ENCODE assay signal across 14 cellular contexts in genomic region chr2:19982268-19982667, GRCh38. TPM values are rescaled to one million over a fixed set of nuclear protein-coding genes. Genes with fewer than 3 reads are reported as not detected.
DNase-seq lines count a peak whose midpoint lies in the region; ATAC-seq and TF ChIP-seq lines count a peak whose summit lies in the region.
"Had no signal": no experiment of that assay in that cellular context is flagged by ENCODE, and none has a peak within 500 bp of the region (broad histone marks: within the 10 kb centered on the region; RNA-seq: fewer than 3 reads in every experiment).

No MANE protein-coding gene starts in this region.

- H4K20me1 ChIP-seq in GM23248 (ENCODE audit: insufficient read depth): no peaks in the 10 kb centered on the region

- ATAC-seq in GM19463 (IDR thresholded peaks at IDR 0.05; ENCODE audit: unreplicated experiment): no peak
- ATAC-seq: CD8-positive, alpha-beta T cell had no signal

- DNase-seq in COLO829 (ENCODE audit: low spot score) (peak; percentile 11), GM23248 (peak; percentile 28), adipocyte (ENCODE audit: low read depth) (peak; percentile 16), fibroblast of the aortic adventitia (ENCODE audit: low read depth) (peak; percentile 3), breast epithelium (ENCODE audit: low spot score in 2 of 2) (no peak), vagina (ENCODE audit: extremely low spot score in 2 of 2) (no peak)
- DNase-seq: CD8-positive, alpha-beta T cell; H7; Kasumi-1; NCI-H1417; NCI-H2029 treated with DMSO at 0.1 percent for 48 hours; NCI-H510A; RPMI8226 had no signal

- peaks cover 12% of the 10 kb centered on the region for H3K79me2 ChIP-seq in GM23248 (ENCODE audit: insufficient read depth)

- H3K27ac ChIP-seq in GM23248 (no peak overlapping the region), breast epithelium (no peak overlapping the region), vagina (no peak overlapping the region)

- TF ChIP-seq POLR2A in breast epithelium (IDR thresholded peaks at IDR 0.05) (no peak), vagina (IDR thresholded peaks at IDR 0.05) (no peak)

- no peak overlapping the region for H3K4me2 ChIP-seq in GM23248 (ENCODE audit: unreplicated experiment)

- H2AFZ ChIP-seq in GM23248: no peak overlapping the region

- WGBS in GM23248 (ENCODE audit: low coverage in 1 of 2, low lambda C conversion rate in 2 of 2, missing lambda C conversion rate in 2 of 2), 2 experiments: 96 to 100% methylated on average over 1 of the region's 1 CpG

- H3K4me3 ChIP-seq in GM23248: no peak overlapping the region
- H3K4me3 ChIP-seq in adipocyte (ENCODE audit: low read length): no peak overlapping the region
- no peak overlapping the region for H3K4me3 ChIP-seq in fibroblast of the aortic adventitia (ENCODE audit: low read depth, low read length)
- no peak overlapping the region for H3K4me3 ChIP-seq in breast epithelium
- no peak overlapping the region for H3K4me3 ChIP-seq in vagina

- H3K9me3 ChIP-seq in GM23248 (ENCODE audit: low read depth) (no peaks in the 10 kb centered on the region), adipocyte (ENCODE audit: control insufficient read depth, low read length) (no peaks in the 10 kb centered on the region), breast epithelium (no peaks in the 10 kb centered on the region), vagina (no peaks in the 10 kb centered on the region)

- H3K9me2 ChIP-seq in GM23248 (ENCODE audit: insufficient read depth): no peaks in the 10 kb centered on the region

- H3K36me3 ChIP-seq in GM23248 (ENCODE audit: low read depth) (peaks cover 12% of the 10 kb centered on the region; the same call in 1 of the 2 replicates), adipocyte (ENCODE audit: control insufficient read depth, insufficient read depth, low read length, severe bottlenecking) (peaks cover 46% of the 10 kb centered on the region), breast epithelium (no peaks in the 10 kb centered on the region), vagina (peaks cover 0 to 8% of the 10 kb centered on the region in 2 donors)

- H3F3A ChIP-seq in GM23248 (ENCODE audit: insufficient read depth): 0 out of 2 replicates have a peak, but pooled peaks cover 3% of the 10 kb centered on the region

- H3K27me3 ChIP-seq in GM23248 (replicated peaks; ENCODE audit: insufficient read depth) (no peaks in the 10 kb centered on the region), adipocyte (replicated peaks; ENCODE audit: control insufficient read depth, insufficient read depth, low read length) (no peaks in the 10 kb centered on the region), breast epithelium (no peaks in the 10 kb centered on the region), vagina (no peaks in the 10 kb centered on the region)

- in situ Hi-C loops in GM23248 (cut with MboI): no loop called here

- no peak overlapping the region for H3K9ac ChIP-seq in GM23248
- H3K9ac ChIP-seq in adipocyte (ENCODE audit: low read length): no peak overlapping the region

- TF ChIP-seq CTCF in fibroblast of the aortic adventitia (IDR thresholded peaks at IDR 0.05; ENCODE audit: insufficient read depth, low read length) (no peak), breast epithelium (IDR thresholded peaks at IDR 0.05) (no peak), vagina (IDR thresholded peaks at IDR 0.05) (no peak)

- peaks cover 10% of the 10 kb centered on the region for H3K4me1 ChIP-seq in GM23248 (ENCODE audit: insufficient read depth)
- H3K4me1 ChIP-seq in adipocyte (ENCODE audit: control insufficient read depth, insufficient read depth, low read length): peaks cover 4% of the 10 kb centered on the region
- H3K4me1 ChIP-seq in breast epithelium: no peaks in the 10 kb centered on the region
- no peaks in the 10 kb centered on the region for H3K4me1 ChIP-seq in vagina

- intact Hi-C loops in breast epithelium (cut with DNase I; ENCODE audit: low total_unique reads): no loop called here
- intact Hi-C loops in vagina (cut with DNase I): no loop called here

RNA-seq across cellular contexts. Expression of gene WDR35, which starts 7.6 kb away (rescaled TPM):
- 7.3 and 9.1 TPM in 2 replicates for total RNA-seq in GM23248 (2014; rRNA removed; shearing (Covaris generic))
- 2.6 and 3.2 TPM in 2 replicates for polyA plus RNA-seq in GM23248 (2016; fragmentation: Nextera tagmentation; extraction: Ambion mirVana)
- total RNA-seq in fibroblast of the aortic adventitia (ENCODE audit: low replicate concordance): 21.0 and 22.1 TPM in 2 replicates
- 10 to 100 TPM; 12.5 to 18.7 (median 17.7) TPM for total RNA-seq in breast epithelium
- total RNA-seq in vagina: 8.3 TPM

RNA-seq across cellular contexts. Expression of gene MATN3, which starts 30.2 kb away (rescaled TPM):
- 0.25 and 0.54 TPM in 2 replicates for total RNA-seq in GM23248 (2014; rRNA removed; shearing (Covaris generic))
- 1.7 and 2.0 TPM in 2 replicates for polyA plus RNA-seq in GM23248 (2016; fragmentation: Nextera tagmentation; extraction: Ambion mirVana)
- total RNA-seq in fibroblast of the aortic adventitia (ENCODE audit: low replicate concordance) (0.82 and 1.1 TPM in 2 replicates), breast epithelium (1 to 10 TPM; 1.3 to 2.9 (median 2.6) TPM), vagina (3.9 TPM)
- total RNA-seq: CD8-positive, alpha-beta T cell had no signal

Comparison
In these comparisons a context has a peak if more than half of its experiments do, and no peak if none do; other contexts are left out.
1. DNase-seq: peak in COLO829 (single experiment), GM23248 (single experiment), adipocyte (single experiment) and fibroblast of the aortic adventitia (single experiment); none in breast epithelium (0 of 2) and vagina (0 of 2).